8 cellular contexts compared by ENCODE assay signal in genomic region chr11:90222152-90222458, GRCh38. TPM values are rescaled to one million over a fixed set of nuclear protein-coding genes. Genes with fewer than 3 reads are reported as not detected.
DNase-seq lines count a peak whose midpoint lies in the region; ATAC-seq and TF ChIP-seq lines count a peak whose summit lies in the region.

No MANE protein-coding gene starts in this region.

- H3K4me3 Mint-ChIP-seq in CD8-positive, alpha-beta memory T cell = peak overlapping the region; percentile 93 to 99 (median 99)

- no peak for TF ChIP-seq CTCF in ascending aorta (IDR thresholded peaks at IDR 0.05)
- TF ChIP-seq CTCF in liver (IDR thresholded peaks at IDR 0.05; ENCODE audit: low read depth, low read length, missing input control) = no peak
- TF ChIP-seq CTCF in tibial nerve (IDR thresholded peaks at IDR 0.05) = no peak

- ATAC-seq in HG02852 (IDR thresholded peaks at IDR 0.05; ENCODE audit: unreplicated experiment) (peak; percentile 25), HG03175 (IDR thresholded peaks at IDR 0.05; ENCODE audit: unreplicated experiment) (no peak), HG02938 (IDR thresholded peaks at IDR 0.05; ENCODE audit: unreplicated experiment) (no peak)

- peak overlapping the region; percentile 85 to 94 for H3K9ac ChIP-seq in liver (ENCODE audit: low read depth in 1 of 2, low read length in 2 of 2)

- no peak for TF ChIP-seq EP300 in tibial nerve (IDR thresholded peaks at IDR 0.05)

- WGBS in liver = 1% methylated on average over 11 of the region's 11 CpGs
- WGBS in tibial nerve, 2 donors = 0 to 2% methylated on average over 11 of the region's 11 CpGs

- POLR2A ChIA-PET in CD8-positive, alpha-beta memory T cell (lab: Charles Lee) = no interaction called here

- no peak for TF ChIP-seq POLR2A in tibial nerve (IDR thresholded peaks at IDR 0.05)

- no peak for DNase-seq in CD8-positive, alpha-beta memory T cell
- DNase-seq in ascending aorta (ENCODE audit: low spot score in 2 of 2) = no peak
- DNase-seq in tibial nerve (ENCODE audit: low spot score in 2 of 2) = no peak
- DNase-seq in SIG-M5 treated with dmso at 0.1 percent for 504 hours (lab: John Stamatoyannopoulos, UW; ENCODE audit: unreplicated experiment) = no peak

- intact Hi-C loops in ascending aorta (cut with DNase I) = no loop called here

- peak overlapping the region; percentile 86 for H3K27ac ChIP-seq in CD8-positive, alpha-beta memory T cell (ENCODE audit: low read depth, low read length)
- H3K27ac ChIP-seq in ascending aorta = peak overlapping the region; percentile 91 to 95
- H3K27ac ChIP-seq in liver (ENCODE audit: low read depth in 1 of 2, low read length in 2 of 2) = peak overlapping the region; percentile 92 to 96
- peak overlapping the region; percentile 88 to 91 (median 89) for H3K27ac ChIP-seq in tibial nerve

- peak overlapping the region; percentile 85 for H3K4me3 ChIP-seq in CD8-positive, alpha-beta memory T cell (ENCODE audit: low read length)
- H3K4me3 ChIP-seq in ascending aorta = peak overlapping the region; percentile 81 to 96
- peak overlapping the region; percentile 80 to 99 (median 86) for H3K4me3 ChIP-seq in liver (ENCODE audit: low read depth in 1 of 3, low read length in 3 of 3)
- peak overlapping the region; percentile 60 to 91 (median 81) for H3K4me3 ChIP-seq in tibial nerve

- H3K27me3 ChIP-seq in CD8-positive, alpha-beta memory T cell (ENCODE audit: insufficient read depth, low read length, poor library complexity, severe bottlenecking) = no peaks in the 10 kb centered on the region
- H3K27me3 ChIP-seq in ascending aorta = no peaks in the 10 kb centered on the region
- H3K27me3 ChIP-seq in liver (ENCODE audit: control insufficient read depth in 4 of 4, insufficient read depth in 4 of 4, low read length in 3 of 4) = no peaks in the 10 kb centered on the region
- no peaks in the 10 kb centered on the region for H3K27me3 ChIP-seq in tibial nerve

- H3K36me3 ChIP-seq in CD8-positive, alpha-beta memory T cell (ENCODE audit: insufficient read depth, low read length) = no peaks in the 10 kb centered on the region
- no peaks in the 10 kb centered on the region for H3K36me3 ChIP-seq in ascending aorta
- no peaks in the 10 kb centered on the region for H3K36me3 ChIP-seq in liver (ENCODE audit: control insufficient read depth in 4 of 4, insufficient read depth in 3 of 4, low read depth in 1 of 4, low read length in 3 of 4)
- no peaks in the 10 kb centered on the region for H3K36me3 ChIP-seq in tibial nerve

- H3K27ac Mint-ChIP-seq in CD8-positive, alpha-beta memory T cell = peak overlapping the region; percentile 81 to 99 (median 97)

- no peak for TF ChIP-seq RAD21 in liver (IDR thresholded peaks at IDR 0.05)

- H3K9me3 ChIP-seq in CD8-positive, alpha-beta memory T cell (ENCODE audit: low read length) = no peaks in the 10 kb centered on the region
- H3K9me3 ChIP-seq in ascending aorta (no peaks in the 10 kb centered on the region), liver (ENCODE audit: control insufficient read depth in 4 of 4, low read length in 3 of 4) (no peaks in the 10 kb centered on the region), tibial nerve (no peaks in the 10 kb centered on the region)

- CTCF ChIA-PET in CD8-positive, alpha-beta memory T cell (lab: Charles Lee) = no interaction called here

- H3K4me1 ChIP-seq in CD8-positive, alpha-beta memory T cell (ENCODE audit: insufficient read depth, low read length) = peaks cover 40% of the 10 kb centered on the region
- H3K4me1 ChIP-seq in ascending aorta = peaks cover 3 to 11% of the 10 kb centered on the region in 2 donors
- peaks cover 2 to 27% (median 8%) of the 10 kb centered on the region in 4 donors for H3K4me1 ChIP-seq in liver (ENCODE audit: control insufficient read depth in 4 of 4, insufficient read depth in 4 of 4, low read length in 3 of 4)
- peaks cover 0 to 57% (median 18%) of the 10 kb centered on the region in 4 donors for H3K4me1 ChIP-seq in tibial nerve

- H3K9me3 Mint-ChIP-seq in CD8-positive, alpha-beta memory T cell = no peaks in the 10 kb centered on the region

- no peaks in the 10 kb centered on the region for H3K27me3 Mint-ChIP-seq in CD8-positive, alpha-beta memory T cell

- peaks cover 60 to 74% (median 68%) of the 10 kb centered on the region in 3 donors for H3K4me1 Mint-ChIP-seq in CD8-positive, alpha-beta memory T cell

- H3K36me3 Mint-ChIP-seq in CD8-positive, alpha-beta memory T cell = peaks cover 0 to 18% (median 1%) of the 10 kb centered on the region in 3 donors

TF ChIP-seq in liver, 16 proteins besides CTCF, POLR2A, EP300 and RAD21:
- no peak for TF ChIP-seq FOXA2 (IDR thresholded peaks at IDR 0.05)
- no peak for TF ChIP-seq HNF4G (IDR thresholded peaks at IDR 0.05)
- no peak for TF ChIP-seq EGR1 (IDR thresholded peaks at IDR 0.05; ENCODE audit: low read depth in 2 of 2)
- TF ChIP-seq, protein P1, sequence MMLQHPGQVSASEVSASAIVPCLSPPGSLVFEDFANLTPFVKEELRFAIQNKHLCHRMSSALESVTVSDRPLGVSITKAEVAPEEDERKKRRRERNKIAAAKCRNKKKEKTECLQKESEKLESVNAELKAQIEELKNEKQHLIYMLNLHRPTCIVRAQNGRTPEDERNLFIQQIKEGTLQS (IDR thresholded peaks at IDR 0.05) = no peak
- no peak for TF ChIP-seq JUND (IDR thresholded peaks at IDR 0.05)
- TF ChIP-seq RXRA (IDR thresholded peaks at IDR 0.05) = no peak
- no peak for TF ChIP-seq YY1 (IDR thresholded peaks at IDR 0.05)
- no peak for TF ChIP-seq MAX (IDR thresholded peaks at IDR 0.05)
- no peak for TF ChIP-seq NR2F2 (IDR thresholded peaks at IDR 0.05)
- no peak for TF ChIP-seq GABPA (IDR thresholded peaks at IDR 0.05 in 1 of 2, conservative IDR thresholded peaks at IDR 0.05 in 1 of 2)
- TF ChIP-seq, protein P2, sequence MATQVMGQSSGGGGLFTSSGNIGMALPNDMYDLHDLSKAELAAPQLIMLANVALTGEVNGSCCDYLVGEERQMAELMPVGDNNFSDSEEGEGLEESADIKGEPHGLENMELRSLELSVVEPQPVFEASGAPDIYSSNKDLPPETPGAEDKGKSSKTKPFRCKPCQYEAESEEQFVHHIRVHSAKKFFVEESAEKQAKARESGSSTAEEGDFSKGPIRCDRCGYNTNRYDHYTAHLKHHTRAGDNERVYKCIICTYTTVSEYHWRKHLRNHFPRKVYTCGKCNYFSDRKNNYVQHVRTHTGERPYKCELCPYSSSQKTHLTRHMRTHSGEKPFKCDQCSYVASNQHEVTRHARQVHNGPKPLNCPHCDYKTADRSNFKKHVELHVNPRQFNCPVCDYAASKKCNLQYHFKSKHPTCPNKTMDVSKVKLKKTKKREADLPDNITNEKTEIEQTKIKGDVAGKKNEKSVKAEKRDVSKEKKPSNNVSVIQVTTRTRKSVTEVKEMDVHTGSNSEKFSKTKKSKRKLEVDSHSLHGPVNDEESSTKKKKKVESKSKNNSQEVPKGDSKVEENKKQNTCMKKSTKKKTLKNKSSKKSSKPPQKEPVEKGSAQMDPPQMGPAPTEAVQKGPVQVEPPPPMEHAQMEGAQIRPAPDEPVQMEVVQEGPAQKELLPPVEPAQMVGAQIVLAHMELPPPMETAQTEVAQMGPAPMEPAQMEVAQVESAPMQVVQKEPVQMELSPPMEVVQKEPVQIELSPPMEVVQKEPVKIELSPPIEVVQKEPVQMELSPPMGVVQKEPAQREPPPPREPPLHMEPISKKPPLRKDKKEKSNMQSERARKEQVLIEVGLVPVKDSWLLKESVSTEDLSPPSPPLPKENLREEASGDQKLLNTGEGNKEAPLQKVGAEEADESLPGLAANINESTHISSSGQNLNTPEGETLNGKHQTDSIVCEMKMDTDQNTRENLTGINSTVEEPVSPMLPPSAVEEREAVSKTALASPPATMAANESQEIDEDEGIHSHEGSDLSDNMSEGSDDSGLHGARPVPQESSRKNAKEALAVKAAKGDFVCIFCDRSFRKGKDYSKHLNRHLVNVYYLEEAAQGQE (IDR thresholded peaks at IDR 0.05) = no peak

RNA-seq across cellular contexts. Expression of gene CHORDC1, which starts 0.7 kb away (rescaled TPM):
- 100 to 1,000 TPM; 115 to 121 TPM for total RNA-seq in CD8-positive, alpha-beta memory T cell
- polyA plus RNA-seq in CD8-positive, alpha-beta memory T cell = 31.9 TPM
- total RNA-seq in ascending aorta (15.1 TPM), liver (10 to 100 TPM; 22.4 to 39.5 TPM), tibial nerve (10 to 100 TPM; 30.0 to 69.3 (median 46.6) TPM)
- polyA plus RNA-seq in liver = 10 to 100 TPM in 1 of 2 donors, 1 to 10 TPM in 1; 9.4 to 10.9 TPM
